In the genomic region with DNA sequence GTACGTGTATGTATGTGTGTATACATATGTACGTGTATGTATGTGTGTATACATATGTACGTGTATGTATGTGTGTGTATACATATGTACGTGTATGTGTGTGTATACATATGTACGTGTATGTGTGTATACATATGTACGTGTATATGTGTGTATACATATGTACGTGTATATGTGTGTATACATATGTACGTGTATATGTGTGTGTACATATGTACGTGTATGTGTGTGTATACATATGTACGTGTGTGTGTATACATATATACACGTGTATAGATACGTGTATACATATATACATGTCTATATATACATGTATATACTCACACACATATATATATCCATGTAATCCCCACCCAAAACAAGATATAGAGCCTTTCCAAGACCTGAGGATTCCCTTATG, we compare ENCODE assay signal across 6 cellular contexts. TPM values are rescaled to one million over a fixed set of nuclear protein-coding genes. Genes with fewer than 3 reads are reported as not detected.
DNase-seq lines count a peak whose midpoint lies in the region; ATAC-seq, FAIRE-seq and TF ChIP-seq lines count a peak whose summit lies in the region.
"Not testable (repeated sequence)": the region's sequence is repeated elsewhere in the genome, so short reads cannot be mapped to it uniquely, and the experiment has no call there.

No MANE protein-coding gene starts in this region.

- H3K9me3 ChIP-seq in Caco-2; OCI-LY7 (ENCODE audit: low read length); astrocyte (ENCODE audit: insufficient read depth, low read depth, low read length); endodermal cell (ENCODE audit: control insufficient read depth, low read length); HepG2 (ENCODE audit: low read length): not testable (repeated sequence)

- POLR2A ChIA-PET in Caco-2 (lab: Charles Lee) = not testable (repeated sequence)
- POLR2A ChIA-PET in OCI-LY7 (lab: Charles Lee) = interaction anchor here (0.6 to 0.7 kb wide), 2 partner anchors 32 to 153 kb away, joined by 3 to 5 read pairs; no protein-coding TSS in a partner anchor
- POLR2A ChIA-PET in HepG2 (lab: Yijun Ruan, JAX) = interaction anchor here (1.2 to 2.3 kb wide), 2 partner anchors 11 to 19 kb away, joined by 4 to 5 read pairs; a partner anchor contains a TSS

- not testable (repeated sequence) for H3K27me3 ChIP-seq in Caco-2 (replicated peaks; ENCODE audit: control insufficient read depth, insufficient read depth, low read length); GM23338 (ENCODE audit: insufficient read depth); astrocyte (ENCODE audit: insufficient read depth, low read length); endodermal cell (ENCODE audit: control insufficient read depth, insufficient read depth, low read length, poor library complexity, severe bottlenecking); HepG2 (ENCODE audit: control insufficient read depth in 1 of 2, insufficient read depth in 2 of 2, low read length in 2 of 2)

- H3K4me3 Mint-ChIP-seq in Caco-2 (ENCODE audit: unreplicated experiment) = peak overlapping the region; percentile 76
- not testable (repeated sequence) for H3K4me3 Mint-ChIP-seq in GM23338; astrocyte (ENCODE audit: unreplicated experiment); endodermal cell

- not testable (repeated sequence) for H2AFZ ChIP-seq in GM23338; OCI-LY7 (ENCODE audit: low read length); astrocyte (ENCODE audit: low read depth, low read length); HepG2 (ENCODE audit: low read length)

- H3K4me3 ChIP-seq in Caco-2 (ENCODE audit: low read depth, low read length); GM23338; OCI-LY7 (ENCODE audit: low read depth, low read length, poor library complexity, severe bottlenecking); astrocyte (ENCODE audit: insufficient read depth, low read depth, low read length): not testable (repeated sequence)
- H3K4me3 ChIP-seq in endodermal cell (ENCODE audit: low read length) = peak overlapping the region; percentile 84
- H3K4me3 ChIP-seq in HepG2 (replicated peaks in 1 of 3; ENCODE audit: insufficient read depth in 1 of 3, low read depth in 2 of 3, low read length in 3 of 3) = peak overlapping the region in 1 of 3 experiments; percentile 79; a peak in 1 of 6 replicates

- H3K4me1 Mint-ChIP-seq in Caco-2 (ENCODE audit: low read depth, unreplicated experiment) (peaks cover 20% of the 10 kb centered on the region), GM23338 (peaks cover 17% of the 10 kb centered on the region), endodermal cell (peaks cover 12% of the 10 kb centered on the region)
- not testable (repeated sequence) for H3K4me1 Mint-ChIP-seq in astrocyte (ENCODE audit: low read depth, unreplicated experiment)

- H3K9me2 ChIP-seq in GM23338 (ENCODE audit: insufficient read depth); OCI-LY7 (ENCODE audit: insufficient read depth, low read length): not testable (repeated sequence)

- peaks cover 18% of the 10 kb centered on the region; the same call in 1 of the 2 replicates for H3F3A ChIP-seq in GM23338 (replicated peaks; ENCODE audit: low read depth)

- not testable (repeated sequence) for TF ChIP-seq POLR2A in HepG2 (IDR thresholded peaks at IDR 0.05; ENCODE audit: insufficient read depth in 1 of 2, low read depth in 2 of 2, low read length in 2 of 2)

- H3K9ac ChIP-seq in astrocyte (ENCODE audit: low read length); endodermal cell (ENCODE audit: extremely low read depth, low read length, poor library complexity, severe bottlenecking); HepG2 (ENCODE audit: insufficient read depth, low read depth, low read length): not testable (repeated sequence)

- WGBS in endodermal cell (ENCODE audit: insufficient coverage in 1 of 2, insufficient read length in 1 of 2), 2 experiments = 92 to 93% methylated on average over 9 of the region's 12 CpGs
- 88% methylated on average over 12 of the region's 12 CpGs for WGBS in HepG2 (ENCODE audit: low lambda C conversion rate)

- not testable (repeated sequence) for H3K4me1 ChIP-seq in Caco-2; endodermal cell (ENCODE audit: control insufficient read depth, insufficient read depth, low read length)
- H3K4me1 ChIP-seq in GM23338 (ENCODE audit: insufficient read depth) (peaks cover 22% of the 10 kb centered on the region), OCI-LY7 (ENCODE audit: insufficient read depth, low read length, poor library complexity, severe bottlenecking) (peaks cover 21% of the 10 kb centered on the region), astrocyte (ENCODE audit: insufficient read depth, low read length) (peaks cover 17% of the 10 kb centered on the region), HepG2 (ENCODE audit: insufficient read depth, low read length) (peaks cover 16% of the 10 kb centered on the region)

- not testable (repeated sequence) for BruUV-seq in Caco-2 (replicated peaks; lab: Mats Ljungman, UMichigan); OCI-LY7 (replicated peaks; lab: Mats Ljungman, UMichigan); HepG2 (replicated peaks; lab: Mats Ljungman, UMichigan)

- not testable (repeated sequence) for H3K27ac ChIP-seq in GM23338 (ENCODE audit: low read depth); OCI-LY7 (ENCODE audit: low read depth, low read length, poor library complexity, severe bottlenecking); astrocyte (ENCODE audit: low read depth, low read length); endodermal cell (ENCODE audit: low read depth, low read length); HepG2 (ENCODE audit: extremely low read length, insufficient read depth, low read length)

- intact Hi-C loops in Caco-2 (cut with micrococcal nuclease; ENCODE audit: unreplicated experiment) (loop anchor here (2.0 kb wide), 2 partner anchors 21 to 171 kb away; a partner anchor contains a TSS), OCI-LY7 (cut with micrococcal nuclease; ENCODE audit: unreplicated experiment) (loop anchor here (2.0 to 10.0 kb wide), 3 partner anchors 31 to 135 kb away; a partner anchor contains a TSS), HepG2 (cut with micrococcal nuclease; ENCODE audit: unreplicated experiment) (loop anchor here (2.0 kb wide), 1 partner anchor 47 kb away; a partner anchor contains a TSS)

- H3K4me2 ChIP-seq in GM23338 (peak overlapping the region; percentile 86; the same call in 1 of the 2 replicates), OCI-LY7 (ENCODE audit: low read length) (peak overlapping the region; percentile 95; the same call in 1 of the 2 replicates), HepG2 (ENCODE audit: low read depth, low read length) (peak overlapping the region; percentile 99)
- not testable (repeated sequence) for H3K4me2 ChIP-seq in astrocyte (ENCODE audit: low read length)

- not testable (repeated sequence) for DNase-seq in Caco-2; GM23338 (ENCODE audit: low spot score); OCI-LY7 (ENCODE audit: low spot score); astrocyte (ENCODE audit: low read depth); endodermal cell; HepG2 (ENCODE audit: low spot score)

- H4K20me1 ChIP-seq in GM23338 (replicated peaks; ENCODE audit: insufficient read depth); OCI-LY7 (ENCODE audit: insufficient read depth, low read length); astrocyte (ENCODE audit: insufficient read depth, low read length); HepG2 (ENCODE audit: insufficient read depth, low read length): not testable (repeated sequence)

- not testable (repeated sequence) for TF ChIP-seq CTCF in Caco-2 (IDR thresholded peaks at IDR 0.05; ENCODE audit: insufficient read depth in 1 of 2, low read depth in 1 of 2, low read length in 1 of 2, severe bottlenecking in 1 of 2, unreplicated experiment in 1 of 2); GM23338 (conservative IDR thresholded peaks at IDR 0.05; ENCODE audit: low read depth in 2 of 2); OCI-LY7 (conservative IDR thresholded peaks at IDR 0.05; ENCODE audit: low read length); astrocyte (IDR thresholded peaks at IDR 0.05; ENCODE audit: insufficient read depth, low read depth, low read length); endodermal cell (conservative IDR thresholded peaks at IDR 0.05); HepG2 (CRISPR knock-in tag; IDR thresholded peaks at IDR 0.05)

- not testable (repeated sequence) for ATAC-seq in GM23338, HepG2

- H3K27me3 Mint-ChIP-seq in Caco-2 (ENCODE audit: insufficient read depth, unreplicated experiment); GM23338 (ENCODE audit: insufficient read depth, low read depth, poor library complexity); astrocyte (ENCODE audit: low read depth, unreplicated experiment); endodermal cell (ENCODE audit: insufficient read depth): not testable (repeated sequence)

- not testable (repeated sequence) for H3K36me3 ChIP-seq in Caco-2 (ENCODE audit: control insufficient read depth, insufficient read depth, low read length); GM23338 (ENCODE audit: insufficient read depth); OCI-LY7 (ENCODE audit: insufficient read depth, low read length); astrocyte (ENCODE audit: insufficient read depth, low read length); endodermal cell (ENCODE audit: control insufficient read depth, insufficient read depth, low read length); HepG2 (replicated peaks in 1 of 2; ENCODE audit: control insufficient read depth in 1 of 2, insufficient read depth in 2 of 2, low read length in 2 of 2)

- CTCF ChIA-PET in Caco-2 (lab: Charles Lee); OCI-LY7 (lab: Charles Lee; ENCODE audit: unreplicated experiment); HepG2 (lab: Yijun Ruan, JAX; ENCODE audit: low intra/inter-chr PET ratio, low total read pairs): not testable (repeated sequence)

- not testable (repeated sequence) for H3K9me3 Mint-ChIP-seq in Caco-2 (ENCODE audit: unreplicated experiment); GM23338; astrocyte (ENCODE audit: unreplicated experiment); endodermal cell

- not testable (repeated sequence) for TF ChIP-seq RAD21 in HepG2 (CRISPR knock-in tag; IDR thresholded peaks at IDR 0.05)

- not testable (repeated sequence) for H3K36me3 Mint-ChIP-seq in Caco-2 (ENCODE audit: insufficient read depth, unreplicated experiment); GM23338 (ENCODE audit: low read depth); astrocyte (ENCODE audit: low read depth, unreplicated experiment)
- peaks cover 10% of the 10 kb centered on the region for H3K36me3 Mint-ChIP-seq in endodermal cell (ENCODE audit: low read depth)

- not testable (repeated sequence) for H3K27ac Mint-ChIP-seq in Caco-2 (ENCODE audit: unreplicated experiment); GM23338; astrocyte (ENCODE audit: unreplicated experiment); endodermal cell

- not testable (repeated sequence) for TF ChIP-seq EP300 in HepG2 (IDR thresholded peaks at IDR 0.05; ENCODE audit: low read depth in 2 of 2, low read length in 2 of 2); HepG2 (CRISPR knock-in tag; IDR thresholded peaks at IDR 0.05; ENCODE audit: borderline replicate concordance)

- in situ Hi-C loops in HepG2 (cut with HindIII; ENCODE audit: extremely low pct_ligation_motif_present, low pct_unique_long_range_greater_than_20kb) = not testable (repeated sequence)

- FAIRE-seq in astrocyte (lab: Jason Lieb, UNC) = peak; percentile 64
- not testable (repeated sequence) for FAIRE-seq in HepG2 (lab: Jason Lieb, UNC)

- peaks cover 16% of the 10 kb centered on the region; the same call in 1 of the 2 replicates for H3K79me2 ChIP-seq in GM23338 (replicated peaks; ENCODE audit: insufficient read depth)
- H3K79me2 ChIP-seq in OCI-LY7 (ENCODE audit: insufficient read depth, low read depth, low read length); HepG2 (ENCODE audit: insufficient read depth, low read length): not testable (repeated sequence)
- peaks cover 14% of the 10 kb centered on the region for H3K79me2 ChIP-seq in astrocyte (ENCODE audit: insufficient read depth, low read length)

RNA-seq across cellular contexts. Expression of a gene that starts 2.0 kb away (rescaled TPM):
- 4.1 and 5.3 TPM in 2 replicates for total RNA-seq in Caco-2 (2022)
- total RNA-seq in GM23338 (2014; rRNA removed; shearing (Covaris generic)) = 2.6 and 3.0 TPM in 2 replicates
- polyA plus RNA-seq in GM23338 (2016; fragmentation: Nextera tagmentation; extraction: Ambion mirVana) = 3.9 and 4.0 TPM in 2 replicates
- total RNA-seq in OCI-LY7 (2014; rRNA removed; shearing (Covaris generic)) = 1.2 and 2.6 TPM in 2 replicates
- 5.0 and 5.5 TPM in 2 replicates for total RNA-seq in OCI-LY7 (2022)
- total RNA-seq in astrocyte = 3.6 and 3.7 TPM in 2 replicates
- total RNA-seq in endodermal cell = 10 to 100 TPM; 11.4 to 16.4 TPM
- 8.0 TPM for polyA plus RNA-seq in endodermal cell (2013, experiment 1 of 2)
- 5.8 TPM for polyA plus RNA-seq in endodermal cell (2013, experiment 2 of 2)
- 0.41 and 0.51 TPM in 2 replicates for total RNA-seq in HepG2 (2016; rRNA removed; fragmentation: Illumina TruSeq; extraction: Trizol)
- 0.10 TPM in 1 of 2 replicates, not detected in the other for total RNA-seq in HepG2 (2016; cell fraction: cytosol; rRNA removed; fragmentation: Illumina TruSeq; extraction: Trizol; ENCODE audit: low read depth)
- 0.63 TPM in 1 of 2 replicates, not detected in the other for total RNA-seq in HepG2 (2016; cell fraction: insoluble cytoplasmic fraction; rRNA removed; fragmentation: Illumina TruSeq; extraction: Trizol)
- 0.45 and 0.59 TPM in 2 replicates for total RNA-seq in HepG2 (2016; cell fraction: membrane; rRNA removed; fragmentation: Illumina TruSeq; extraction: Trizol)
- total RNA-seq in HepG2 (2016; cell fraction: nucleus; rRNA removed; fragmentation: Illumina TruSeq; extraction: Trizol) = 0.34 and 0.47 TPM in 2 replicates
- polyA plus RNA-seq in HepG2 (2011; rRNA removed) = 0.48 and 1.4 TPM in 2 replicates
- polyA plus RNA-seq in HepG2 (2011; cell fraction: cytosol; rRNA removed) = 0.23 and 0.44 TPM in 2 replicates
- 1.5 and 1.8 TPM in 2 replicates for polyA plus RNA-seq in HepG2 (2011; cell fraction: nucleus; rRNA removed)
- polyA plus RNA-seq in HepG2 (2012) = 0.42 and 0.75 TPM in 2 replicates
- 0.07 and 0.41 TPM in 2 replicates for polyA plus RNA-seq in HepG2 (2016; cell fraction: cytosol; fragmentation: Illumina TruSeq; extraction: Trizol; ENCODE audit: low read depth)
- polyA plus RNA-seq in HepG2 (2016; cell fraction: insoluble cytoplasmic fraction; fragmentation: Illumina TruSeq; extraction: Trizol; ENCODE audit: low read depth) = 0.44 and 0.77 TPM in 2 replicates
- polyA plus RNA-seq in HepG2 (2016; cell fraction: membrane; fragmentation: Illumina TruSeq; extraction: Trizol; ENCODE audit: low read depth) = 0.98 and 1.3 TPM in 2 replicates
- polyA plus RNA-seq in HepG2 (2016; cell fraction: nucleus; fragmentation: Illumina TruSeq; extraction: Trizol; ENCODE audit: insufficient read depth, low read depth) = 0.45 and 1.2 TPM in 2 replicates
- 0.22 and 7.6 TPM in 2 replicates for polyA minus RNA-seq in HepG2 (2011; rRNA and poly(A)+ RNA removed; ENCODE audit: low replicate concordance)
- polyA minus RNA-seq in HepG2 (2011; cell fraction: cytosol; rRNA and poly(A)+ RNA removed) = not detected in 2 replicates
- 0.52 and 1.5 TPM in 2 replicates for polyA minus RNA-seq in HepG2 (2011; cell fraction: nucleus; rRNA and poly(A)+ RNA removed)

RNA-seq across cellular contexts. Expression of a gene that starts 18.8 kb away (rescaled TPM):
- total RNA-seq in Caco-2 (2022) (84.9 and 100 TPM in 2 replicates), OCI-LY7 (2022) (131 and 153 TPM in 2 replicates), astrocyte (87.7 and 92.8 TPM in 2 replicates), endodermal cell (10 to 100 TPM; 31.5 to 42.7 TPM), HepG2 (2016; rRNA removed; fragmentation: Illumina TruSeq; extraction: Trizol) (64.5 and 84.2 TPM in 2 replicates)
- total RNA-seq in GM23338 (2014; rRNA removed; shearing (Covaris generic)) = 21.1 and 39.9 TPM in 2 replicates
- polyA plus RNA-seq in GM23338 (2016; fragmentation: Nextera tagmentation; extraction: Ambion mirVana) (30.2 and 35.8 TPM in 2 replicates), HepG2 (2011; rRNA removed) (222 and 258 TPM in 2 replicates)
- total RNA-seq in OCI-LY7 (2014; rRNA removed; shearing (Covaris generic)) = 101 and 137 TPM in 2 replicates
- 141 TPM for polyA plus RNA-seq in endodermal cell (2013, experiment 1 of 2)
- 131 TPM for polyA plus RNA-seq in endodermal cell (2013, experiment 2 of 2)
- total RNA-seq in HepG2 (2016; cell fraction: cytosol; rRNA removed; fragmentation: Illumina TruSeq; extraction: Trizol; ENCODE audit: low read depth) = 15.2 and 15.6 TPM in 2 replicates
- 65.9 and 90.3 TPM in 2 replicates for total RNA-seq in HepG2 (2016; cell fraction: insoluble cytoplasmic fraction; rRNA removed; fragmentation: Illumina TruSeq; extraction: Trizol)
- 34.3 and 38.1 TPM in 2 replicates for total RNA-seq in HepG2 (2016; cell fraction: membrane; rRNA removed; fragmentation: Illumina TruSeq; extraction: Trizol)
- 34.2 and 36.6 TPM in 2 replicates for total RNA-seq in HepG2 (2016; cell fraction: nucleus; rRNA removed; fragmentation: Illumina TruSeq; extraction: Trizol)
- 182 and 210 TPM in 2 replicates for polyA plus RNA-seq in HepG2 (2011; cell fraction: cytosol; rRNA removed)
- polyA plus RNA-seq in HepG2 (2011; cell fraction: nucleus; rRNA removed) = 87.4 and 88.0 TPM in 2 replicates
- polyA plus RNA-seq in HepG2 (2012) = 76.2 and 108 TPM in 2 replicates
- 19.8 and 24.2 TPM in 2 replicates for polyA plus RNA-seq in HepG2 (2016; cell fraction: cytosol; fragmentation: Illumina TruSeq; extraction: Trizol; ENCODE audit: low read depth)
- 145 and 157 TPM in 2 replicates for polyA plus RNA-seq in HepG2 (2016; cell fraction: insoluble cytoplasmic fraction; fragmentation: Illumina TruSeq; extraction: Trizol; ENCODE audit: low read depth)
- polyA plus RNA-seq in HepG2 (2016; cell fraction: membrane; fragmentation: Illumina TruSeq; extraction: Trizol; ENCODE audit: low read depth) = 33.9 and 34.4 TPM in 2 replicates
- 65.7 and 66.4 TPM in 2 replicates for polyA plus RNA-seq in HepG2 (2016; cell fraction: nucleus; fragmentation: Illumina TruSeq; extraction: Trizol; ENCODE audit: insufficient read depth, low read depth)
- 262 and 758 TPM in 2 replicates for polyA minus RNA-seq in HepG2 (2011; rRNA and poly(A)+ RNA removed; ENCODE audit: low replicate concordance)
- 51.4 and 56.4 TPM in 2 replicates for polyA minus RNA-seq in HepG2 (2011; cell fraction: cytosol; rRNA and poly(A)+ RNA removed)
- 56.5 and 81.8 TPM in 2 replicates for polyA minus RNA-seq in HepG2 (2011; cell fraction: nucleus; rRNA and poly(A)+ RNA removed)

RNA-seq across cellular contexts. Expression of a gene that starts 46.9 kb away (rescaled TPM):
- total RNA-seq in Caco-2 (2022) = 51.4 and 52.6 TPM in 2 replicates
- 30.5 and 30.9 TPM in 2 replicates for total RNA-seq in GM23338 (2014; rRNA removed; shearing (Covaris generic))
- 14.3 and 15.2 TPM in 2 replicates for polyA plus RNA-seq in GM23338 (2016; fragmentation: Nextera tagmentation; extraction: Ambion mirVana)
- 7.1 and 7.2 TPM in 2 replicates for total RNA-seq in OCI-LY7 (2014; rRNA removed; shearing (Covaris generic))
- 10.2 and 11.5 TPM in 2 replicates for total RNA-seq in OCI-LY7 (2022)
- 19.2 and 22.4 TPM in 2 replicates for total RNA-seq in astrocyte
- total RNA-seq in endodermal cell = 10 to 100 TPM; 44.1 to 47.2 TPM
- polyA plus RNA-seq in endodermal cell (2013, experiment 1 of 2) = 36.5 TPM
- polyA plus RNA-seq in endodermal cell (2013, experiment 2 of 2) = 37.0 TPM
- total RNA-seq in HepG2 (2016; rRNA removed; fragmentation: Illumina TruSeq; extraction: Trizol) = 10.0 and 17.4 TPM in 2 replicates
- 3.0 and 4.3 TPM in 2 replicates for total RNA-seq in HepG2 (2016; cell fraction: cytosol; rRNA removed; fragmentation: Illumina TruSeq; extraction: Trizol; ENCODE audit: low read depth)
- total RNA-seq in HepG2 (2016; cell fraction: insoluble cytoplasmic fraction; rRNA removed; fragmentation: Illumina TruSeq; extraction: Trizol) = 9.8 and 15.5 TPM in 2 replicates
- total RNA-seq in HepG2 (2016; cell fraction: membrane; rRNA removed; fragmentation: Illumina TruSeq; extraction: Trizol) = 5.3 and 5.4 TPM in 2 replicates
- total RNA-seq in HepG2 (2016; cell fraction: nucleus; rRNA removed; fragmentation: Illumina TruSeq; extraction: Trizol) = 8.8 and 11.1 TPM in 2 replicates
- polyA plus RNA-seq in HepG2 (2011; rRNA removed) = 5.7 and 7.6 TPM in 2 replicates
- polyA plus RNA-seq in HepG2 (2011; cell fraction: cytosol; rRNA removed) = 3.4 and 5.0 TPM in 2 replicates
- 3.2 and 4.1 TPM in 2 replicates for polyA plus RNA-seq in HepG2 (2011; cell fraction: nucleus; rRNA removed)
- 9.7 and 12.0 TPM in 2 replicates for polyA plus RNA-seq in HepG2 (2012)
- polyA plus RNA-seq in HepG2 (2016; cell fraction: cytosol; fragmentation: Illumina TruSeq; extraction: Trizol; ENCODE audit: low read depth) = 1.1 and 1.2 TPM in 2 replicates
- 27.1 and 28.3 TPM in 2 replicates for polyA plus RNA-seq in HepG2 (2016; cell fraction: insoluble cytoplasmic fraction; fragmentation: Illumina TruSeq; extraction: Trizol; ENCODE audit: low read depth)
- polyA plus RNA-seq in HepG2 (2016; cell fraction: membrane; fragmentation: Illumina TruSeq; extraction: Trizol; ENCODE audit: low read depth) = 5.2 and 5.6 TPM in 2 replicates
- polyA plus RNA-seq in HepG2 (2016; cell fraction: nucleus; fragmentation: Illumina TruSeq; extraction: Trizol; ENCODE audit: insufficient read depth, low read depth) = 17.1 and 17.2 TPM in 2 replicates
- polyA minus RNA-seq in HepG2 (2011; rRNA and poly(A)+ RNA removed; ENCODE audit: low replicate concordance) = 3.8 and 10.5 TPM in 2 replicates
- polyA minus RNA-seq in HepG2 (2011; cell fraction: cytosol; rRNA and poly(A)+ RNA removed) = 4.2 and 4.7 TPM in 2 replicates
- 7.3 and 8.1 TPM in 2 replicates for polyA minus RNA-seq in HepG2 (2011; cell fraction: nucleus; rRNA and poly(A)+ RNA removed)

RNA-seq across cellular contexts. Expression of a gene that starts 50.4 kb away (rescaled TPM):
- total RNA-seq in Caco-2 (2022) (95.1 and 108 TPM in 2 replicates), OCI-LY7 (2022) (1.9 and 2.6 TPM in 2 replicates), astrocyte (1.3 and 3.6 TPM in 2 replicates), endodermal cell (10 to 100 TPM; 43.5 to 61.2 TPM), HepG2 (2016; rRNA removed; fragmentation: Illumina TruSeq; extraction: Trizol) (9.2 and 9.4 TPM in 2 replicates)
- total RNA-seq in GM23338 (2014; rRNA removed; shearing (Covaris generic)) = 7.1 and 8.2 TPM in 2 replicates
- polyA plus RNA-seq in GM23338 (2016; fragmentation: Nextera tagmentation; extraction: Ambion mirVana) (3.9 and 4.7 TPM in 2 replicates), HepG2 (2011; rRNA removed) (9.0 and 9.2 TPM in 2 replicates)
- not detected in 2 replicates for total RNA-seq in OCI-LY7 (2014; rRNA removed; shearing (Covaris generic))
- polyA plus RNA-seq in endodermal cell (2013, experiment 1 of 2) = 8.6 TPM
- polyA plus RNA-seq in endodermal cell (2013, experiment 2 of 2) = 10.3 TPM
- 8.8 and 9.7 TPM in 2 replicates for total RNA-seq in HepG2 (2016; cell fraction: cytosol; rRNA removed; fragmentation: Illumina TruSeq; extraction: Trizol; ENCODE audit: low read depth)
- 9.1 and 13.6 TPM in 2 replicates for total RNA-seq in HepG2 (2016; cell fraction: insoluble cytoplasmic fraction; rRNA removed; fragmentation: Illumina TruSeq; extraction: Trizol)
- 14.6 and 18.5 TPM in 2 replicates for total RNA-seq in HepG2 (2016; cell fraction: membrane; rRNA removed; fragmentation: Illumina TruSeq; extraction: Trizol)
- total RNA-seq in HepG2 (2016; cell fraction: nucleus; rRNA removed; fragmentation: Illumina TruSeq; extraction: Trizol) = 7.2 and 9.3 TPM in 2 replicates
- polyA plus RNA-seq in HepG2 (2011; cell fraction: cytosol; rRNA removed) = 6.6 and 9.5 TPM in 2 replicates
- polyA plus RNA-seq in HepG2 (2011; cell fraction: nucleus; rRNA removed) = 2.7 and 5.8 TPM in 2 replicates
- polyA plus RNA-seq in HepG2 (2012) = 4.8 and 5.7 TPM in 2 replicates
- 18.2 and 25.0 TPM in 2 replicates for polyA plus RNA-seq in HepG2 (2016; cell fraction: cytosol; fragmentation: Illumina TruSeq; extraction: Trizol; ENCODE audit: low read depth)
- 16.4 and 20.9 TPM in 2 replicates for polyA plus RNA-seq in HepG2 (2016; cell fraction: insoluble cytoplasmic fraction; fragmentation: Illumina TruSeq; extraction: Trizol; ENCODE audit: low read depth)
- polyA plus RNA-seq in HepG2 (2016; cell fraction: membrane; fragmentation: Illumina TruSeq; extraction: Trizol; ENCODE audit: low read depth) = 27.7 and 33.2 TPM in 2 replicates
- 13.7 and 15.1 TPM in 2 replicates for polyA plus RNA-seq in HepG2 (2016; cell fraction: nucleus; fragmentation: Illumina TruSeq; extraction: Trizol; ENCODE audit: insufficient read depth, low read depth)
- polyA minus RNA-seq in HepG2 (2011; rRNA and poly(A)+ RNA removed; ENCODE audit: low replicate concordance) = 6.2 and 13.0 TPM in 2 replicates
- polyA minus RNA-seq in HepG2 (2011; cell fraction: cytosol; rRNA and poly(A)+ RNA removed) = 1.6 and 1.8 TPM in 2 replicates
- polyA minus RNA-seq in HepG2 (2011; cell fraction: nucleus; rRNA and poly(A)+ RNA removed) = 3.0 and 3.2 TPM in 2 replicates
